In the genomic region with DNA sequence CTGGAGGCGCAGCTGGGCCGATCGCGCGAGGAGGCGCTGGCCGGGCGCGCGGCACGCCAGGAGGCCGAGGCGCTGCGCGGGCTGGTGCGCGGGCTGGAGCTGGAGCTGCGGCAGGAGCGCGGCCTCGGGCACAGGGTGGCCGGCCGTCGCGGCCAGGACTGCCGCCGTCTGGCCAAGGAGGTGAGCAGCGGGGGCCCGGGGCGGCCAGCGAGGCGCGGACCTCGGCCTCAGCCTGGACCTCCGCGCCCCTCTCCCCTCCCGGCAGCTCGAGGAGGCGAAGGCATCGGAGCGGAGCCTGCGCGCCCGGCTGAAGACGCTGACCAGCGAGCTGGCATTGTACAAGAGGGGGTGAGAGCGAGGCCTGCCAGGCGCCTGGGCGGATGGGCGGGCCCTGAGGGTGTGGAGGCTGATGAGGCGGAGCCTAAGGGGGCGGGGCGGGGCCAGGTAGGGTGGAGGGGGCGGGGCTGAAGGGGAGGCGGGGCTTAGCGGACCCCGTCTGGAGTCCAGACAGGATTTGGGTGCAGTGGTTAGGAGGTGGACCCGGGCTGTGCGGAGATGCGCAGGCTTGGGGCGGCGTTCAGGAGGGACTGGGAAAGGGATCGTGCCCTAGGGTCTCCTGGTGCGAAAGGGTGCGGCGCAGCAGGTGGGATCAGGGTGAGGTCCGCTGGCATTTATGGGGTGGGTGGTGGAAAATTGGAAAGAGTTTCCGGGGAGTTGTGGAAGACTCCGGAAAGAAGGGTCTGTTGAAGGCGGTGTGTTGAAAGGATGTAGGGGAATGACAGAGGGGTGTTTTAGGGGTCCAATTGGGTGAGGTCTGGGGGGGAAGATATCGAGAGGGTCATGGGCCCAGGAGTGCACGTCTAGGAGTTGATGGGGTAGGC, we compare ENCODE assay signal across 9 cellular contexts. TPM values are rescaled to one million over a fixed set of nuclear protein-coding genes. Genes with fewer than 3 reads are reported as not detected.
DNase-seq lines count a peak whose midpoint lies in the region; ATAC-seq and TF ChIP-seq lines count a peak whose summit lies in the region.
"Had no signal": no experiment of that assay in that cellular context is flagged by ENCODE, and none has a peak within 500 bp of the region (broad histone marks: within the 10 kb centered on the region; RNA-seq: fewer than 3 reads in every experiment).

No MANE protein-coding gene starts in this region.

- H3K4me1 ChIP-seq in GM23338 (ENCODE audit: insufficient read depth) (peaks cover 9% of the 10 kb centered on the region; the same call in 1 of the 2 replicates), right atrium auricular region (peaks cover 0 to 25% of the 10 kb centered on the region in 2 donors)

- H2AFZ ChIP-seq in GM23338, result no peak overlapping the region

- H3K9me3 ChIP-seq in right atrium auricular region, result no peaks in the 10 kb centered on the region

- H3K27ac ChIP-seq in GM23338 (ENCODE audit: low read depth), result no peak overlapping the region
- H3K27ac ChIP-seq in right atrium auricular region, result no peak overlapping the region
- H3K27ac ChIP-seq in skin epidermis, result peak overlapping the region in 11 of 21 experiments; percentile 13 to 64 (median 54)

- peaks cover 26% of the 10 kb centered on the region for H3K27me3 Mint-ChIP-seq in GM23338 (ENCODE audit: insufficient read depth, low read depth, poor library complexity)
- peaks cover 8% of the 10 kb centered on the region for H3K27me3 Mint-ChIP-seq in activated naive CD8-positive, alpha-beta T cell

- ATAC-seq in GM23338 (peak; percentile 80), GM18873 (IDR thresholded peaks at IDR 0.05; ENCODE audit: low FRiP score, unreplicated experiment) (no peak), GM21423 (IDR thresholded peaks at IDR 0.05; ENCODE audit: unreplicated experiment) (no peak)

- no peaks in the 10 kb centered on the region for H3F3A ChIP-seq in GM23338 (replicated peaks; ENCODE audit: low read depth)

- H3K9me3 Mint-ChIP-seq in GM23338, result no peaks in the 10 kb centered on the region
- H3K9me3 Mint-ChIP-seq in activated naive CD8-positive, alpha-beta T cell (ENCODE audit: low read depth), result no peaks in the 10 kb centered on the region

- H3K4me3 ChIP-seq in GM23338 (peak overlapping the region; percentile 77), right atrium auricular region (peak overlapping the region; percentile 18 to 79), skin epidermis (peak overlapping the region; percentile 36 to 70 (median 57))

- H3K27me3 ChIP-seq in GM23338 (ENCODE audit: insufficient read depth), result peaks cover 35% of the 10 kb centered on the region
- peaks cover 3 to 4% of the 10 kb centered on the region in 2 donors for H3K27me3 ChIP-seq in right atrium auricular region

- peak overlapping the region; percentile 79 for H3K4me3 Mint-ChIP-seq in GM23338
- H3K4me3 Mint-ChIP-seq in activated naive CD8-positive, alpha-beta T cell, result peak overlapping the region; percentile 78

- DNase-seq in GM23338 (ENCODE audit: low spot score) (peak; percentile 96), RKO (ENCODE audit: low spot score) (peak; percentile 84), right atrium auricular region (ENCODE audit: low spot score) (no peak), UCSD-AML1 (lab: John Stamatoyannopoulos, UW; ENCODE audit: unreplicated experiment) (no peak)

- H3K27ac Mint-ChIP-seq in GM23338, result no peak overlapping the region
- no peak overlapping the region for H3K27ac Mint-ChIP-seq in activated naive CD8-positive, alpha-beta T cell

- no peaks in the 10 kb centered on the region for H3K9me2 ChIP-seq in GM23338 (ENCODE audit: insufficient read depth)

- H3K4me1 Mint-ChIP-seq in GM23338, result peaks cover 13% of the 10 kb centered on the region
- peaks cover 16% of the 10 kb centered on the region for H3K4me1 Mint-ChIP-seq in activated naive CD8-positive, alpha-beta T cell (ENCODE audit: low read depth)

- peaks cover 9% of the 10 kb centered on the region; the same call in 2 of the 3 replicates for H3K36me3 Mint-ChIP-seq in GM23338 (ENCODE audit: low read depth)
- peaks cover 3% of the 10 kb centered on the region for H3K36me3 Mint-ChIP-seq in activated naive CD8-positive, alpha-beta T cell

- peaks cover 11% of the 10 kb centered on the region for H4K20me1 ChIP-seq in GM23338 (replicated peaks; ENCODE audit: insufficient read depth)

- 0 out of 4 replicates have a peak, but pooled peaks of 1 of the 2 experiments have one; percentile 8 for TF ChIP-seq CTCF in GM23338 (conservative IDR thresholded peaks at IDR 0.05; ENCODE audit: low read depth in 2 of 2)
- no peak for TF ChIP-seq CTCF in right atrium auricular region (IDR thresholded peaks at IDR 0.05)

- H3K79me2 ChIP-seq in GM23338 (replicated peaks; ENCODE audit: insufficient read depth), result no peaks in the 10 kb centered on the region

- H3K4me2 ChIP-seq in GM23338, result peak overlapping the region; percentile 99

- no peaks in the 10 kb centered on the region for H3K36me3 ChIP-seq in GM23338 (ENCODE audit: insufficient read depth)
- no peaks in the 10 kb centered on the region for H3K36me3 ChIP-seq in right atrium auricular region

TF ChIP-seq in GM23338, 12 proteins besides CTCF, POLR2A, EP300 and RAD21:
- no peak for TF ChIP-seq JUNB (IDR thresholded peaks at IDR 0.05; ENCODE audit: unreplicated experiment)
- peak; percentile 48 for TF ChIP-seq EZH2 (IDR thresholded peaks at IDR 0.05; ENCODE audit: low read depth, unreplicated experiment)

RNA-seq across cellular contexts. Expression of gene PGLYRP1, which starts 7.5 kb away (rescaled TPM):
- not detected in 2 replicates for total RNA-seq in GM23338 (2014; rRNA removed; shearing (Covaris generic))
- polyA plus RNA-seq in GM23338 (2016; fragmentation: Nextera tagmentation; extraction: Ambion mirVana), result 0.33 TPM in 1 of 2 replicates, not detected in the other
- total RNA-seq in right atrium auricular region, result not detected
- total RNA-seq: T-helper 1 cell treated with Interleukin-12 subunit alpha and Interleukin-12 subunit beta and Interleukin-4 antibody, amounts not matched to agents 30 ng/mL and 1 ng/mL, for 36 hours had no signal

RNA-seq across cellular contexts. Expression of gene CCDC61, which starts 20.1 kb away (rescaled TPM):
- 16.4 and 22.4 TPM in 2 replicates for total RNA-seq in GM23338 (2014; rRNA removed; shearing (Covaris generic))
- polyA plus RNA-seq in GM23338 (2016; fragmentation: Nextera tagmentation; extraction: Ambion mirVana), result 6.7 and 9.8 TPM in 2 replicates
- total RNA-seq in right atrium auricular region, result 1 to 10 TPM; 5.3 to 7.8 TPM

RNA-seq across cellular contexts. Expression of gene IGFL4, which starts 25.5 kb away (rescaled TPM):
- 0.87 and 1.0 TPM in 2 replicates for total RNA-seq in GM23338 (2014; rRNA removed; shearing (Covaris generic))
- polyA plus RNA-seq in GM23338 (2016; fragmentation: Nextera tagmentation; extraction: Ambion mirVana), result 0.06 and 0.23 TPM in 2 replicates
- not detected for total RNA-seq in right atrium auricular region
- total RNA-seq: T-helper 1 cell treated with Interleukin-12 subunit alpha and Interleukin-12 subunit beta and Interleukin-4 antibody, amounts not matched to agents 30 ng/mL and 1 ng/mL, for 36 hours had no signal

RNA-seq across cellular contexts. Expression of gene NOVA2, which starts 41.7 kb away (rescaled TPM):
- total RNA-seq in GM23338 (2014; rRNA removed; shearing (Covaris generic)), result 13.7 and 14.9 TPM in 2 replicates
- polyA plus RNA-seq in GM23338 (2016; fragmentation: Nextera tagmentation; extraction: Ambion mirVana), result 5.1 and 5.3 TPM in 2 replicates
- 1 to 10 TPM; 1.5 to 3.9 TPM for total RNA-seq in right atrium auricular region

Comparison
In these comparisons a context has a peak if more than half of its experiments do, and no peak if none do; other contexts are left out.
1. DNase-seq: peak in GM23338 (single experiment) and RKO (single experiment); none in right atrium auricular region (single experiment) and UCSD-AML1 (single experiment).
2. H3K27ac ChIP-seq: peak in skin epidermis (11 of 21); none in GM23338 (single experiment) and right atrium auricular region (0 of 2).
3. Peak in every context shown above with its lines, with median percentiles within 50 percentile points of each other: H3K4me3 ChIP-seq.